In genomic region chr1:228142616-228143203, GRCh38 we compare ENCODE assay signal across 9 cellular contexts. TPM values are rescaled to one million over a fixed set of nuclear protein-coding genes. Genes with fewer than 3 reads are reported as not detected.
A peak's percentile ranks its signal among the peaks of the same experiment; 100 is the strongest.
DNase-seq lines count a peak whose midpoint lies in the region; ATAC-seq and TF ChIP-seq lines count a peak whose summit lies in the region.
"Had no signal": no experiment of that assay in that cellular context is flagged by ENCODE, and none has a peak within 500 bp of the region (broad histone marks: within the 10 kb centered on the region; RNA-seq: fewer than 3 reads in every experiment).

No MANE protein-coding gene starts in this region.

- peaks cover 25% of the 10 kb centered on the region for H3K36me3 Mint-ChIP-seq in activated CD4-positive, alpha-beta T cell treated with anti-CD3 and anti-CD28 coated beads, Interleukin-2, amount 10 ng/mL, durations not matched to agents 24 days and 14 days (ENCODE audit: low read depth)
- H3K36me3 Mint-ChIP-seq in activated T-helper 17 cell treated with anti-CD3 and anti-CD28 coated beads, Interleukin-2, amount 50 U/mL, for 72 hours (ENCODE audit: low read depth) = peaks cover 62% of the 10 kb centered on the region

- H3K36me3 ChIP-seq in lower lobe of right lung = peaks cover 37% of the 10 kb centered on the region
- peaks cover 0 to 37% (median 29%) of the 10 kb centered on the region in 5 donors for H3K36me3 ChIP-seq in subcutaneous abdominal adipose tissue (ENCODE audit: control insufficient read depth in 5 of 5, insufficient read depth in 5 of 5, low read length in 5 of 5)

- no peaks in the 10 kb centered on the region for H3K9me3 Mint-ChIP-seq in activated CD4-positive, alpha-beta T cell treated with anti-CD3 and anti-CD28 coated beads, Interleukin-2, amount 10 ng/mL, durations not matched to agents 24 days and 14 days
- H3K9me3 Mint-ChIP-seq in activated T-helper 17 cell treated with anti-CD3 and anti-CD28 coated beads, Interleukin-2, amount 50 U/mL, for 72 hours = no peaks in the 10 kb centered on the region

- H3K27me3 ChIP-seq in lower lobe of right lung (ENCODE audit: low read depth) = no peaks in the 10 kb centered on the region
- no peaks in the 10 kb centered on the region for H3K27me3 ChIP-seq in subcutaneous abdominal adipose tissue (ENCODE audit: control insufficient read depth in 5 of 5, insufficient read depth in 4 of 5, low read length in 5 of 5)

- H3K27me3 Mint-ChIP-seq in activated CD4-positive, alpha-beta T cell treated with anti-CD3 and anti-CD28 coated beads, Interleukin-2, amount 10 ng/mL, durations not matched to agents 24 days and 14 days = peaks cover 7% of the 10 kb centered on the region
- no peaks in the 10 kb centered on the region for H3K27me3 Mint-ChIP-seq in activated T-helper 17 cell treated with anti-CD3 and anti-CD28 coated beads, Interleukin-2, amount 50 U/mL, for 72 hours

- H3K9me3 ChIP-seq in lower lobe of right lung (no peaks in the 10 kb centered on the region), subcutaneous abdominal adipose tissue (ENCODE audit: control insufficient read depth in 5 of 5, low read length in 5 of 5) (no peaks in the 10 kb centered on the region)

- H3K27ac Mint-ChIP-seq in activated CD4-positive, alpha-beta T cell treated with anti-CD3 and anti-CD28 coated beads, Interleukin-2, amount 10 ng/mL, durations not matched to agents 24 days and 14 days = peak overlapping the region; percentile 58
- peak overlapping the region; percentile 42 for H3K27ac Mint-ChIP-seq in activated T-helper 17 cell treated with anti-CD3 and anti-CD28 coated beads, Interleukin-2, amount 50 U/mL, for 72 hours

- no peak for ATAC-seq in activated T-helper 17 cell treated with anti-CD3 and anti-CD28 coated beads, Interleukin-2, amount 50 U/mL, for 72 hours (replicated peaks)
- ATAC-seq in lower lobe of right lung (no peak), HG03378 (IDR thresholded peaks at IDR 0.05; ENCODE audit: unreplicated experiment) (no peak), GM18867 (IDR thresholded peaks at IDR 0.05; ENCODE audit: unreplicated experiment) (no peak)

- H3K4me1 Mint-ChIP-seq in activated CD4-positive, alpha-beta T cell treated with anti-CD3 and anti-CD28 coated beads, Interleukin-2, amount 10 ng/mL, durations not matched to agents 24 days and 14 days = peaks cover 26% of the 10 kb centered on the region
- H3K4me1 Mint-ChIP-seq in activated T-helper 17 cell treated with anti-CD3 and anti-CD28 coated beads, Interleukin-2, amount 50 U/mL, for 72 hours = peaks cover 14% of the 10 kb centered on the region

- H3K4me1 ChIP-seq in lower lobe of right lung (peaks cover 48% of the 10 kb centered on the region), subcutaneous abdominal adipose tissue (ENCODE audit: control insufficient read depth in 5 of 5, insufficient read depth in 5 of 5, low read length in 5 of 5) (peaks cover 12 to 66% (median 49%) of the 10 kb centered on the region in 5 donors)

- H3K9ac ChIP-seq in subcutaneous abdominal adipose tissue (ENCODE audit: low read length in 5 of 5) = peak overlapping the region in 2 of 5 donors; percentile 61 to 92

- peak overlapping the region; percentile 98 for H3K4me3 Mint-ChIP-seq in activated CD4-positive, alpha-beta T cell treated with anti-CD3 and anti-CD28 coated beads, Interleukin-2, amount 10 ng/mL, durations not matched to agents 24 days and 14 days
- peak overlapping the region; percentile 98 for H3K4me3 Mint-ChIP-seq in activated T-helper 17 cell treated with anti-CD3 and anti-CD28 coated beads, Interleukin-2, amount 50 U/mL, for 72 hours

- H3K27ac ChIP-seq in lower lobe of right lung (peak overlapping the region; percentile 99), subcutaneous abdominal adipose tissue (ENCODE audit: low read depth, low read length) (peak overlapping the region; percentile 92)

- H3K4me3 ChIP-seq in lower lobe of right lung (peak overlapping the region; percentile 77), subcutaneous abdominal adipose tissue (ENCODE audit: low read depth in 1 of 5, low read length in 5 of 5) (peak overlapping the region in 2 of 5 donors; percentile 91 to 92)

- TF ChIP-seq CTCF in lower lobe of right lung (IDR thresholded peaks at IDR 0.05) = no peak

- intact Hi-C loops in activated CD4-positive, alpha-beta T cell treated with anti-CD3 and anti-CD28 coated beads, Interleukin-2, amount 10 ng/mL, durations not matched to agents 24 days and 14 days (cut with micrococcal nuclease) = loop anchor here (5.0 kb wide), 1 partner anchor 265 kb away; the partner anchor contains the start of gene TRIM11
- intact Hi-C loops in lower lobe of right lung (cut with DNase I) = no loop called here

- no peak for DNase-seq in activated CD4-positive, alpha-beta T cell treated with anti-CD3 and anti-CD28 coated beads, Interleukin-2, amount 10 ng/mL, durations not matched to agents 24 days and 14 days
- DNase-seq in activated CD4-positive, alpha-beta T cell treated with anti-CD3 and anti-CD28 coated beads for 4 hours = no peak
- DNase-seq in lower lobe of right lung (no peak), GM03348 (ENCODE audit: low spot score) (no peak)
- DNase-seq: stimulated activated CD4-positive, alpha-beta T cell treated with anti-CD3 and anti-CD28 coated beads, Interleukin-1b, Interleukin-23, amount 100 ng/mL, for 48 hours had no signal

RNA-seq across cellular contexts. Expression of gene GUK1, which starts 2.6 kb away (rescaled TPM):
- 211 and 222 TPM in 2 replicates for total RNA-seq in activated CD4-positive, alpha-beta T cell treated with anti-CD3 and anti-CD28 coated beads, Interleukin-2, amount 10 ng/mL, durations not matched to agents 24 days and 14 days
- total RNA-seq in activated T-helper 17 cell treated with anti-CD3 and anti-CD28 coated beads, Interleukin-2, amount 50 U/mL, for 72 hours = 100 to 1,000 TPM; 284 to 285 TPM
- 192 TPM for total RNA-seq in lower lobe of right lung

RNA-seq across cellular contexts. Expression of gene GJC2, which starts 7.0 kb away (rescaled TPM):
- total RNA-seq in activated CD4-positive, alpha-beta T cell treated with anti-CD3 and anti-CD28 coated beads, Interleukin-2, amount 10 ng/mL, durations not matched to agents 24 days and 14 days = 0.69 and 0.96 TPM in 2 replicates
- total RNA-seq in activated T-helper 17 cell treated with anti-CD3 and anti-CD28 coated beads, Interleukin-2, amount 50 U/mL, for 72 hours = under 1 TPM; 0.43 to 0.61 TPM
- total RNA-seq in lower lobe of right lung = 6.0 TPM

RNA-seq across cellular contexts. Expression of gene IBA57, which starts 22.9 kb away (rescaled TPM):
- 10.8 and 11.4 TPM in 2 replicates for total RNA-seq in activated CD4-positive, alpha-beta T cell treated with anti-CD3 and anti-CD28 coated beads, Interleukin-2, amount 10 ng/mL, durations not matched to agents 24 days and 14 days
- 1 to 10 TPM; 6.6 to 8.8 TPM for total RNA-seq in activated T-helper 17 cell treated with anti-CD3 and anti-CD28 coated beads, Interleukin-2, amount 50 U/mL, for 72 hours
- 10.7 TPM for total RNA-seq in lower lobe of right lung

RNA-seq across cellular contexts. Expression of gene MRPL55, which starts 33.6 kb away (rescaled TPM):
- total RNA-seq in activated CD4-positive, alpha-beta T cell treated with anti-CD3 and anti-CD28 coated beads, Interleukin-2, amount 10 ng/mL, durations not matched to agents 24 days and 14 days = 55.2 and 62.2 TPM in 2 replicates
- total RNA-seq in activated T-helper 17 cell treated with anti-CD3 and anti-CD28 coated beads, Interleukin-2, amount 50 U/mL, for 72 hours = 10 to 100 TPM; 42.3 to 48.6 TPM
- total RNA-seq in lower lobe of right lung = 43.6 TPM

RNA-seq across cellular contexts. Expression of gene C1orf35, which starts 39.6 kb away (rescaled TPM):
- 27.5 and 33.0 TPM in 2 replicates for total RNA-seq in activated CD4-positive, alpha-beta T cell treated with anti-CD3 and anti-CD28 coated beads, Interleukin-2, amount 10 ng/mL, durations not matched to agents 24 days and 14 days
- total RNA-seq in activated T-helper 17 cell treated with anti-CD3 and anti-CD28 coated beads, Interleukin-2, amount 50 U/mL, for 72 hours = 10 to 100 TPM; 18.3 TPM
- 12.4 TPM for total RNA-seq in lower lobe of right lung
